In genomic region chr12:49368240-49368600, GRCh38 we compare ENCODE assay signal across 8 cellular contexts. TPM values are rescaled to one million over a fixed set of nuclear protein-coding genes. Genes with fewer than 3 reads are reported as not detected.
DNase-seq lines count a peak whose midpoint lies in the region; ATAC-seq, FAIRE-seq and TF ChIP-seq lines count a peak whose summit lies in the region.

No MANE protein-coding gene starts in this region.

- no peak for TF ChIP-seq EP300 in sigmoid colon (IDR thresholded peaks at IDR 0.05)

- H3K9me3 ChIP-seq in RWPE2 (ENCODE audit: severe bottlenecking) (no peaks in the 10 kb centered on the region), esophagus squamous epithelium (no peaks in the 10 kb centered on the region), sigmoid colon (no peaks in the 10 kb centered on the region)

- intact Hi-C loops in esophagus squamous epithelium (cut with DNase I): loop anchor here (5.0 kb wide), 1 partner anchor 139 kb away; no protein-coding TSS in a partner anchor
- intact Hi-C loops in sigmoid colon (cut with DNase I): loop anchor here (5.0 kb wide), 2 partner anchors 124 to 214 kb away; no protein-coding TSS in a partner anchor

- FAIRE-seq in GM18507 (lab: Jason Lieb, UNC): peak; percentile 45

- H3K4me3 ChIP-seq in RWPE2 (ENCODE audit: severe bottlenecking) (peak overlapping the region; percentile 71), esophagus squamous epithelium (peak overlapping the region; percentile 77 to 95 (median 82)), sigmoid colon (peak overlapping the region; percentile 81 to 93 (median 86))

- ATAC-seq in RWPE2 (ENCODE audit: low read depth) (no peak), GM18505 (IDR thresholded peaks at IDR 0.05; ENCODE audit: unreplicated experiment) (no peak), GM21528 (IDR thresholded peaks at IDR 0.05; ENCODE audit: low FRiP score, unreplicated experiment) (no peak)

- DNase-seq in GM18507 (ENCODE audit: extremely low spot score, insufficient read length, low read depth) (no peak), RWPE2 (ENCODE audit: low spot score) (no peak), esophagus squamous epithelium (lab: John Stamatoyannopoulos, UW) (no peak), sigmoid colon (no peak), glomerular visceral epithelial cell (ENCODE audit: extremely low spot score) (no peak)
- no peak for DNase-seq in activated CD8-positive, alpha-beta memory T cell treated with anti-CD3 and anti-CD28 coated beads, Interleukin-2, amount 50 U/mL, for 4 hours

- TF ChIP-seq POLR2A in esophagus squamous epithelium (IDR thresholded peaks at IDR 0.05) (no peak), sigmoid colon (IDR thresholded peaks at IDR 0.05) (no peak), GM18505 (IDR thresholded peaks at IDR 0.05; ENCODE audit: borderline replicate concordance, extremely low read depth, insufficient read depth, insufficient read length) (no peak)

- H3K4me1 ChIP-seq in RWPE2 (ENCODE audit: insufficient read depth, poor library complexity, severe bottlenecking): peaks cover 28% of the 10 kb centered on the region
- peaks cover 0 to 37% (median 18%) of the 10 kb centered on the region in 3 donors for H3K4me1 ChIP-seq in esophagus squamous epithelium
- H3K4me1 ChIP-seq in sigmoid colon: peaks cover 0 to 31% (median 20%) of the 10 kb centered on the region in 4 donors

- H3K36me3 ChIP-seq in RWPE2 (ENCODE audit: low read depth) (peaks cover 23% of the 10 kb centered on the region), esophagus squamous epithelium (peaks cover 0 to 4% (median 0%) of the 10 kb centered on the region in 3 donors), sigmoid colon (no peaks in the 10 kb centered on the region)

- WGBS in esophagus squamous epithelium, 2 donors: 20 to 22% methylated on average over 3 of the region's 3 CpGs
- WGBS in sigmoid colon, 2 donors: 17 to 39% methylated on average over 3 of the region's 3 CpGs

- TF ChIP-seq CTCF in RWPE2 (IDR thresholded peaks at IDR 0.05; ENCODE audit: poor library complexity, severe bottlenecking): no peak
- TF ChIP-seq CTCF in esophagus squamous epithelium (IDR thresholded peaks at IDR 0.05): no peak
- TF ChIP-seq CTCF in sigmoid colon (IDR thresholded peaks at IDR 0.05): no peak

- H3K27ac ChIP-seq in RWPE2 (ENCODE audit: poor library complexity, severe bottlenecking) (peak overlapping the region; percentile 92), esophagus squamous epithelium (peak overlapping the region; percentile 95 to 96 (median 96)), sigmoid colon (peak overlapping the region; percentile 98 to 99 (median 99))

- H3K27me3 ChIP-seq in RWPE2 (ENCODE audit: insufficient read depth, poor library complexity, severe bottlenecking) (no peaks in the 10 kb centered on the region), esophagus squamous epithelium (no peaks in the 10 kb centered on the region), sigmoid colon (no peaks in the 10 kb centered on the region)

RNA-seq across cellular contexts. Expression of gene SPATS2, which starts 1.0 kb away (rescaled TPM):
- total RNA-seq in esophagus squamous epithelium: 1 to 10 TPM; 4.8 to 9.8 (median 8.5) TPM
- total RNA-seq in sigmoid colon: 10 to 100 TPM; 10.3 to 32.1 (median 13.4) TPM
- polyA plus RNA-seq in sigmoid colon: 10 to 100 TPM in 2 of 3 donors, 1 to 10 TPM in 1; 6.9 to 13.8 (median 11.0) TPM

RNA-seq across cellular contexts. Expression of gene DNAJC22, which starts 21.5 kb away (rescaled TPM):
- total RNA-seq in esophagus squamous epithelium (under 1 TPM in 2 of 4 donors, not detected in 2; 0.18 to 0.53 TPM), sigmoid colon (under 1 TPM in 3 of 4 donors, not detected in 1; under 0.01 to 0.28 (median 0.16) TPM)
- polyA plus RNA-seq in sigmoid colon: 10 to 100 TPM in 1 of 3 donors, 1 to 10 TPM in 2; 4.6 to 12.8 (median 7.8) TPM

RNA-seq across cellular contexts. Expression of gene C1QL4, which starts 31.2 kb away (rescaled TPM):
- not detected for total RNA-seq in esophagus squamous epithelium
- total RNA-seq in sigmoid colon: not detected
- polyA plus RNA-seq in sigmoid colon: under 1 TPM in 1 of 3 donors, not detected in 2; 0.03 TPM

RNA-seq across cellular contexts. Expression of gene TROAP, which starts 45.2 kb away (rescaled TPM):
- total RNA-seq in esophagus squamous epithelium: 10 to 100 TPM in 2 of 4 donors, 1 to 10 TPM in 2; 4.6 to 17.5 (median 8.8) TPM
- total RNA-seq in sigmoid colon: under 1 TPM in 1 of 4 donors, not detected in 3; 0.36 TPM
- 10 to 100 TPM in 1 of 3 donors, 1 to 10 TPM in 2; 4.8 to 25.7 (median 5.1) TPM for polyA plus RNA-seq in sigmoid colon
